In genomic region chr2:180063494-180063893, GRCh38 we compare ENCODE assay signal across 20 cellular contexts. TPM values are rescaled to one million over a fixed set of nuclear protein-coding genes. Genes with fewer than 3 reads are reported as not detected.
DNase-seq lines count a peak whose midpoint lies in the region; TF ChIP-seq lines count a peak whose summit lies in the region.
"Had no signal": no experiment of that assay in that cellular context is flagged by ENCODE, and none has a peak within 500 bp of the region (broad histone marks: within the 10 kb centered on the region; RNA-seq: fewer than 3 reads in every experiment).

No MANE protein-coding gene starts in this region.

- no peaks in the 10 kb centered on the region for H3K9me3 Mint-ChIP-seq in osteocyte (ENCODE audit: unreplicated experiment)
- H3K9me3 Mint-ChIP-seq: CD8-positive, alpha-beta memory T cell; HFFc6 had no signal

- no peaks in the 10 kb centered on the region for H3K4me1 Mint-ChIP-seq in osteocyte (ENCODE audit: unreplicated experiment)
- H3K4me1 Mint-ChIP-seq: CD8-positive, alpha-beta memory T cell had no signal

- DNase-seq in AG10803 (ENCODE audit: low read depth): no peak
- DNase-seq in M059J (ENCODE audit: low read depth): peak; percentile 3
- peak; percentile 9 for DNase-seq in fibroblast of gingiva (ENCODE audit: low read depth)
- no peak for DNase-seq in osteocyte (ENCODE audit: extremely low spot score, unreplicated experiment)
- no peak for DNase-seq in NCI-H2029 treated with DMSO at 0.1 percent for 48 hours (lab: John Stamatoyannopoulos, UW)
- no peak for DNase-seq in anterior cingulate cortex (lab: John Stamatoyannopoulos, UW)
- no peak for DNase-seq in activated T-cell treated with anti-CD3 and anti-CD28 coated beads for 4 hours
- DNase-seq: AML-193; Calu3; CD8-positive, alpha-beta memory T cell; H7; HFFc6; Kasumi-1; MM.1S; NCI-H1048; NCI-H1436; NCI-H1930; NCI-H2227 treated with DMSO at 0.1 percent for 48 hours; NCI-H510A had no signal

- H3K36me3 Mint-ChIP-seq in osteocyte (ENCODE audit: unreplicated experiment): no peaks in the 10 kb centered on the region
- H3K36me3 Mint-ChIP-seq: CD8-positive, alpha-beta memory T cell had no signal

- H3K4me3 Mint-ChIP-seq in osteocyte (ENCODE audit: unreplicated experiment): no peak overlapping the region
- H3K4me3 Mint-ChIP-seq: CD8-positive, alpha-beta memory T cell; HFFc6 had no signal

- no peak overlapping the region for H3K4me3 ChIP-seq in AG10803 (ENCODE audit: low read length)
- H3K4me3 ChIP-seq: SJSA1 had no signal

- TF ChIP-seq CTCF in AG10803 (conservative IDR thresholded peaks at IDR 0.05; ENCODE audit: low read length) (peak; percentile 12; the same call in 1 of the 2 replicates), osteocyte (IDR thresholded peaks at IDR 0.05) (peak; percentile 34)

- no peak overlapping the region for H3K27ac Mint-ChIP-seq in osteocyte (ENCODE audit: unreplicated experiment)
- H3K27ac Mint-ChIP-seq: HFFc6 had no signal

- H3K27me3 Mint-ChIP-seq in osteocyte (ENCODE audit: unreplicated experiment): peaks cover 25% of the 10 kb centered on the region

RNA-seq across cellular contexts. Expression of gene CWC22, which starts 56.4 kb away (rescaled TPM):
- 10.9 and 15.9 TPM in 2 replicates for total RNA-seq in M059J (2014; rRNA removed; shearing (Covaris generic))
- 19.4 and 20.1 TPM in 2 replicates for total RNA-seq in osteocyte

Comparison
In these comparisons a context has a peak if more than half of its experiments do, and no peak if none do; other contexts are left out.
1. DNase-seq: peak in M059J (single experiment) and fibroblast of gingiva (single experiment); none in AG10803 (single experiment), osteocyte (single experiment), NCI-H2029 treated with DMSO at 0.1 percent for 48 hours (single experiment), anterior cingulate cortex (0 of 58) and activated T-cell treated with anti-CD3 and anti-CD28 coated beads for 4 hours (single experiment).